Comparison of ENCODE assay signal across 18 cellular contexts in the genomic region with DNA sequence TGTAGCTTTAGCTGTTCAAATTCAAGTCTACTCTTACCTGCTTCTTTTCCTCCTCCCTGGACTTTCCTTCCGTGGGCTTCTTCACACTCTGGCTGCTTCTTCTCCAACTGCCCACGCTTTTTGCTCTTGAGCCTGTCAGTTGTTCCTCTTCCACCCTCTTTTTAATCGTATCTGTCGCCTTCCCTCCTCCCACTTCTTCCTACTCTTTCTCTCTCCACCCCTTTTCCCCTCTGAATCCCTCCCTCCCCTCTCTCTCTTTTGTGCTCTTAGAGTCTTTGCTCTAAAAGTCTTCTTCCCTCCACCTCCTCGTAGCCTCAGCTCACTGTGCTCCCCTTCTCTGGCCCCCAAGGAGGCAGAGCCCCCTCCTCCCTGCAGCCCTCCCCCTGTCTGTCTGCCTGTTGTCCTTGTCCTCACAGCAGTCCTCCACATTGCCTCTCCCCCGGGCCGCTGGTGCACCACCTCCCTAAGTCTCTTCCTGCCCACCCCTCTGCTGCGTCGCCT. TPM values are rescaled to one million over a fixed set of nuclear protein-coding genes. Genes with fewer than 3 reads are reported as not detected.
DNase-seq lines count a peak whose midpoint lies in the region; ATAC-seq and TF ChIP-seq lines count a peak whose summit lies in the region.
"Had no signal": no experiment of that assay in that cellular context is flagged by ENCODE, and none has a peak within 500 bp of the region (broad histone marks: within the 10 kb centered on the region; RNA-seq: fewer than 3 reads in every experiment).

No MANE protein-coding gene starts in this region.

- no peak overlapping the region for H3K4me2 ChIP-seq in PC-3 (ENCODE audit: low read length)
- H3K4me2 ChIP-seq: KMS-11 had no signal

- H3K4me1 ChIP-seq in left ventricle myocardium inferior = peaks cover 57% of the 10 kb centered on the region
- H3K4me1 ChIP-seq in gastroesophageal sphincter = peaks cover 0 to 47% (median 25%) of the 10 kb centered on the region in 3 donors
- H3K4me1 ChIP-seq in PC-3 (ENCODE audit: insufficient read depth, low read length) = peaks cover 14% of the 10 kb centered on the region
- H3K4me1 ChIP-seq in colonic mucosa = no peaks in the 10 kb centered on the region
- H3K4me1 ChIP-seq: body of pancreas, transverse colon had no signal

- TF ChIP-seq POLR2A in gastroesophageal sphincter (IDR thresholded peaks at IDR 0.05) = no peak

- no peak overlapping the region for H2AFZ ChIP-seq in PC-3 (ENCODE audit: low read length)

- whole genome bisulfite sequencing in gastroesophageal sphincter (ENCODE audit: low coverage in 1 of 2), 2 donors = 27 to 64% methylated on average over 4 to 9 of the region's 9 CpGs

- no peaks in the 10 kb centered on the region for H3K36me3 Mint-ChIP-seq in nephron (ENCODE audit: low read depth)

- peaks cover 64% of the 10 kb centered on the region for H3K4me1 Mint-ChIP-seq in nephron

- H3K4me3 ChIP-seq in left ventricle myocardium inferior (peak overlapping the region; percentile 50), gastroesophageal sphincter (peak overlapping the region; percentile 15 to 30), PC-3 (ENCODE audit: low read length) (no peak overlapping the region), MG63 (no peak overlapping the region), colonic mucosa (no peak overlapping the region)
- H3K4me3 ChIP-seq: body of pancreas, transverse colon had no signal

- H3K9me3 Mint-ChIP-seq in nephron = no peaks in the 10 kb centered on the region

- H3K9ac ChIP-seq in PC-3 (ENCODE audit: low read length) (no peak overlapping the region), colonic mucosa (ENCODE audit: low read depth in 2 of 2, low read length in 2 of 2) (no peak overlapping the region)
- H3K9ac ChIP-seq: KMS-11 had no signal

- H3K9me2 ChIP-seq in PC-3 (replicated peaks; ENCODE audit: low read length) = no peaks in the 10 kb centered on the region

- peaks cover 16% of the 10 kb centered on the region for H3K27me3 Mint-ChIP-seq in nephron (ENCODE audit: low read depth)

- peak overlapping the region; percentile 37 to 86 (median 63) for H3K27ac Mint-ChIP-seq in nephron

- no peaks in the 10 kb centered on the region for H3K79me2 ChIP-seq in PC-3 (ENCODE audit: low read length)

- peak overlapping the region; percentile 83 to 87 (median 86) for H3K4me3 Mint-ChIP-seq in nephron

- POLR2A ChIA-PET in PC-3 (lab: Charles Lee; ENCODE audit: unreplicated experiment) = no interaction called here

- no peaks in the 10 kb centered on the region for H4K20me1 ChIP-seq in PC-3 (ENCODE audit: low read length)

- no peaks in the 10 kb centered on the region for H3K36me3 ChIP-seq in left ventricle myocardium inferior
- H3K36me3 ChIP-seq in gastroesophageal sphincter = no peaks in the 10 kb centered on the region
- H3K36me3 ChIP-seq in PC-3 (ENCODE audit: low read depth, low read length) = no peaks in the 10 kb centered on the region
- no peaks in the 10 kb centered on the region for H3K36me3 ChIP-seq in MG63
- no peaks in the 10 kb centered on the region for H3K36me3 ChIP-seq in colonic mucosa
- H3K36me3 ChIP-seq: transverse colon had no signal

- DNase-seq in left ventricle myocardium inferior = no peak
- DNase-seq in cardiac septum (ENCODE audit: low spot score) = no peak
- no peak for DNase-seq in PC-3
- DNase-seq in H4 (ENCODE audit: low spot score) = no peak
- no peak for DNase-seq in MG63
- no peak for DNase-seq in colonic mucosa
- DNase-seq: activated naive CD4-positive, alpha-beta T cell; body of pancreas; dorsolateral prefrontal cortex; GDM1; NCI-H1436; NCI-H2227 treated with DMSO at 0.1 percent for 48 hours; stimulated activated CD8-positive, alpha-beta memory T cell treated with anti-CD3 and anti-CD28 coated beads, Interleukin-4, amount 100 ng/mL, for 48 hours; transverse colon had no signal

- TF ChIP-seq EP300 in gastroesophageal sphincter (IDR thresholded peaks at IDR 0.05) = no peak

- TF ChIP-seq CTCF in left ventricle myocardium inferior (IDR thresholded peaks at IDR 0.05; ENCODE audit: borderline replicate concordance) (no peak), gastroesophageal sphincter (IDR thresholded peaks at IDR 0.05) (no peak), nephron (IDR thresholded peaks at IDR 0.05; ENCODE audit: unreplicated experiment in 3 of 3) (no peak), PC-3 (conservative IDR thresholded peaks at IDR 0.05; ENCODE audit: low read depth, low read length) (no peak), colonic mucosa (IDR thresholded peaks at IDR 0.05) (no peak)

- peak overlapping the region; percentile 71 for H3K27ac ChIP-seq in left ventricle myocardium inferior (replicated peaks)
- peak overlapping the region in 3 of 4 donors; percentile 7 to 51 (median 18) for H3K27ac ChIP-seq in gastroesophageal sphincter
- no peak overlapping the region for H3K27ac ChIP-seq in PC-3 (ENCODE audit: low read length)
- no peak overlapping the region for H3K27ac ChIP-seq in colonic mucosa
- H3K27ac ChIP-seq: body of pancreas, KMS-11 had no signal

- H3F3A ChIP-seq in PC-3 (ENCODE audit: low read length, unreplicated experiment) = no peaks in the 10 kb centered on the region

- H3K27me3 ChIP-seq in left ventricle myocardium inferior (ENCODE audit: low read depth) (no peaks in the 10 kb centered on the region), gastroesophageal sphincter (peaks cover 24% of the 10 kb centered on the region), PC-3 (ENCODE audit: low read length) (no peaks in the 10 kb centered on the region), MG63 (no peaks in the 10 kb centered on the region), colonic mucosa (no peaks in the 10 kb centered on the region)
- H3K27me3 ChIP-seq: body of pancreas had no signal

- ATAC-seq in gastroesophageal sphincter (no peak), PC-3 (no peak)
- ATAC-seq: body of pancreas had no signal

- CTCF ChIA-PET in PC-3 (lab: Charles Lee) = no interaction called here

- H3K9me3 ChIP-seq in left ventricle myocardium inferior (replicated peaks) (no peaks in the 10 kb centered on the region), gastroesophageal sphincter (no peaks in the 10 kb centered on the region), PC-3 (ENCODE audit: low read length) (no peaks in the 10 kb centered on the region), MG63 (no peaks in the 10 kb centered on the region), colonic mucosa (no peaks in the 10 kb centered on the region)
- H3K9me3 ChIP-seq: body of pancreas, transverse colon had no signal

- intact Hi-C loops in left ventricle myocardium inferior (cut with micrococcal nuclease) (no loop called here), cardiac septum (cut with DNase I) (no loop called here), PC-3 (cut with micrococcal nuclease) (no loop called here), colonic mucosa (cut with DNase I) (no loop called here)

- no TSS peak for BruUV-seq in PC-3 (replicated peaks; lab: Mats Ljungman, UMichigan)

RNA-seq across cellular contexts. Expression of a gene that starts 12.9 kb away (rescaled TPM):
- total RNA-seq in left ventricle myocardium inferior (69.8 TPM), cardiac septum (9.9 TPM), gastroesophageal sphincter (10 to 100 TPM in 2 of 4 donors, 1 to 10 TPM in 2; 3.9 to 17.4 (median 7.9) TPM), PC-3 (2014; rRNA removed) (1.1 and 2.0 TPM in 2 replicates), colonic mucosa (1 to 10 TPM; 1.1 to 4.8 TPM)
- 0.15 and 0.41 TPM in 2 replicates for total RNA-seq in H4 (2014; rRNA removed; shearing (Covaris generic))
- not detected in 2 replicates for total RNA-seq in MG63 (2014; rRNA removed; shearing (Covaris generic); ENCODE audit: low replicate concordance)
- total RNA-seq: SK-MEL-5 had no signal

Comparison
In these comparisons a context has a peak if more than half of its experiments do, and no peak if none do; other contexts are left out.
1. H3K27ac ChIP-seq: peak in left ventricle myocardium inferior (single experiment) and gastroesophageal sphincter (3 of 4); none in PC-3 (single experiment) and colonic mucosa (single experiment).
2. H3K4me3 ChIP-seq: peak in left ventricle myocardium inferior (single experiment) and gastroesophageal sphincter (2 of 2); none in PC-3 (single experiment), MG63 (single experiment) and colonic mucosa (single experiment).